9 cellular contexts compared by ENCODE assay signal in genomic region chr22:22357024-22357868, GRCh38.
DNase-seq lines count a peak whose midpoint lies in the region; ATAC-seq and TF ChIP-seq lines count a peak whose summit lies in the region.
"Had no signal": no experiment of that assay in that cellular context is flagged by ENCODE, and none has a peak within 500 bp of the region (broad histone marks: within the 10 kb centered on the region; RNA-seq: fewer than 3 reads in every experiment).

No MANE protein-coding gene starts in this region.

- peaks cover 39% of the 10 kb centered on the region for H3K27me3 Mint-ChIP-seq in activated T-helper 17 cell treated with anti-CD3 and anti-CD28 coated beads, Interleukin-2, amount 50 U/mL, for 72 hours

- H3K27ac ChIP-seq in gastroesophageal sphincter (no peak overlapping the region), parathyroid adenoma (no peak overlapping the region)

- H3K79me2 ChIP-seq in parathyroid adenoma, result no peaks in the 10 kb centered on the region

- H3K27me3 ChIP-seq in gastroesophageal sphincter (peaks cover 46% of the 10 kb centered on the region), parathyroid adenoma (ENCODE audit: control insufficient read depth, insufficient read depth, low read length) (no peaks in the 10 kb centered on the region)

- no peak overlapping the region for H3K9ac ChIP-seq in parathyroid adenoma

- no peak for TF ChIP-seq POLR2A in gastroesophageal sphincter (IDR thresholded peaks at IDR 0.05)

- H3K4me2 ChIP-seq in parathyroid adenoma (ENCODE audit: low read length), result no peak overlapping the region

- H3K36me3 Mint-ChIP-seq in activated T-helper 17 cell treated with anti-CD3 and anti-CD28 coated beads, Interleukin-2, amount 50 U/mL, for 72 hours (ENCODE audit: low read depth), result no peaks in the 10 kb centered on the region

- H3K4me1 ChIP-seq in gastroesophageal sphincter (no peaks in the 10 kb centered on the region), parathyroid adenoma (no peaks in the 10 kb centered on the region)

- H3K9me3 ChIP-seq in gastroesophageal sphincter (no peaks in the 10 kb centered on the region), parathyroid adenoma (ENCODE audit: control insufficient read depth, low read length) (no peaks in the 10 kb centered on the region)

- 20% methylated on average over 4 of the region's 14 CpGs; no CpG with 5 or more reads in 1 of the 2 donors for WGBS in gastroesophageal sphincter (ENCODE audit: low coverage in 1 of 2), 2 donors

- peak; percentile 85 for ATAC-seq in GM21529 (IDR thresholded peaks at IDR 0.05; ENCODE audit: unreplicated experiment)
- peak; percentile 92 for ATAC-seq in activated T-helper 17 cell treated with anti-CD3 and anti-CD28 coated beads, Interleukin-2, amount 50 U/mL, for 72 hours (replicated peaks)
- peak; percentile 57 for ATAC-seq in gastroesophageal sphincter

- peak overlapping the region; percentile 46 for H2AFZ ChIP-seq in parathyroid adenoma

- peak; percentile 69 for DNase-seq in Caki2 (ENCODE audit: low read depth)
- peak; percentile 59 for DNase-seq in M059J (ENCODE audit: low read depth)
- peak; percentile 80 for DNase-seq in RPMI8226
- peak; percentile 79 for DNase-seq in ureter (ENCODE audit: low spot score)

- H3K4me3 ChIP-seq in gastroesophageal sphincter (no peak overlapping the region), parathyroid adenoma (ENCODE audit: low read depth, low read length) (no peak overlapping the region)

- H3K36me3 ChIP-seq in gastroesophageal sphincter (no peaks in the 10 kb centered on the region), parathyroid adenoma (ENCODE audit: control insufficient read depth, insufficient read depth, low read length) (no peaks in the 10 kb centered on the region)

- no peak overlapping the region for H3K4me3 Mint-ChIP-seq in activated T-helper 17 cell treated with anti-CD3 and anti-CD28 coated beads, Interleukin-2, amount 50 U/mL, for 72 hours
- H3K4me3 Mint-ChIP-seq: dendritic cell treated with granulocyte-macrophage colony-stimulating factor and Interleukin-4, amounts not matched to agents 40 ng/mL and 50 ng/mL, for 4 days had no signal

- no peaks in the 10 kb centered on the region for H3K9me3 Mint-ChIP-seq in activated T-helper 17 cell treated with anti-CD3 and anti-CD28 coated beads, Interleukin-2, amount 50 U/mL, for 72 hours
- H3K9me3 Mint-ChIP-seq: dendritic cell treated with granulocyte-macrophage colony-stimulating factor and Interleukin-4, amounts not matched to agents 40 ng/mL and 50 ng/mL, for 4 days had no signal

- no peak overlapping the region for H3K27ac Mint-ChIP-seq in activated T-helper 17 cell treated with anti-CD3 and anti-CD28 coated beads, Interleukin-2, amount 50 U/mL, for 72 hours
- H3K27ac Mint-ChIP-seq: dendritic cell treated with granulocyte-macrophage colony-stimulating factor and Interleukin-4, amounts not matched to agents 40 ng/mL and 50 ng/mL, for 4 days had no signal

- TF ChIP-seq CTCF in gastroesophageal sphincter (IDR thresholded peaks at IDR 0.05) (peak in 3 of 4 experiments; percentile 33 to 59 (median 47)), parathyroid adenoma (IDR thresholded peaks at IDR 0.05) (peak; percentile 51)

- H3K4me1 Mint-ChIP-seq in activated T-helper 17 cell treated with anti-CD3 and anti-CD28 coated beads, Interleukin-2, amount 50 U/mL, for 72 hours, result no peaks in the 10 kb centered on the region

- in situ Hi-C loops in Caki2 (cut with HindIII; ENCODE audit: low pct_unique_long_range_greater_than_20kb, low sequenced_read_pairs), result no loop called here

- no peak for TF ChIP-seq EP300 in gastroesophageal sphincter (IDR thresholded peaks at IDR 0.05)
